ENCODE assay signal across 20 cellular contexts in the genomic region with DNA sequence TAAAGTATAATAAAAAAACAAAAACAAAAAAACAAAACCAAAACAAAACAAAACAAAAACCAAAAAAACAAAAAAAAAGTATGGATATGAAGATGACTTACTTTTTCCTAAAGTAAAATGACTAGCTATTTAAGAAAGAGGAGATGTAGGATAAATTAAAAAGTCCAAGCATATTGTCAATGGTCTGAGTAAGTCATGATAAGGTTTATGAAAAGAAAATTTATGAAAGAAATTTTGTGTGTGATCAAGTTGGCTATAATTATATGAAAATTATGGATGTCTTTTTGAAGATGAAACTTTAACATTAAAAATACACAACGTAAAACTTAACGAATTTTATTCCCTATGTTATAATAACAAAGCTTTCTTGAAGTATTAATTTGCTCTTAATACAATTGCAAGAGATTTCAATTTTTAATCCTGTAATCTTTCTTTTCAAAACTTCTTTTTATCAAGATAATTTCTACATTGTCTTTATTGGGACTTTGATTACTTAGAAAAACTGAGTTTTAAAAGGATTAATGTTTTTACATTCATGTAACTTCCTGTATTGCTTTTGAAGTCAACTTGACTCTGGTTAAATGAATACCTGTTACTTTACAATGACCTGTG.
DNase-seq lines count a peak whose midpoint lies in the region; ATAC-seq, FAIRE-seq and TF ChIP-seq lines count a peak whose summit lies in the region.
"Had no signal": no experiment of that assay in that cellular context is flagged by ENCODE, and none has a peak within 500 bp of the region (broad histone marks: within the 10 kb centered on the region; RNA-seq: fewer than 3 reads in every experiment).

No MANE protein-coding gene starts in this region.

- no peaks in the 10 kb centered on the region; the same call in 2 of the 3 replicates for H3K4me1 ChIP-seq in A549
- no peaks in the 10 kb centered on the region for H3K4me1 ChIP-seq in OCI-LY7 (ENCODE audit: insufficient read depth, low read length, poor library complexity, severe bottlenecking)
- no peaks in the 10 kb centered on the region for H3K4me1 ChIP-seq in endodermal cell (ENCODE audit: control insufficient read depth, insufficient read depth, low read length)

- DNase-seq in A549 (ENCODE audit: low read depth in 1 of 2, low spot score in 1 of 2) (peak in 1 of 2 experiments; percentile 13), OCI-LY7 (ENCODE audit: low spot score) (peak; percentile 1), endodermal cell (no peak), GM10266 (ENCODE audit: extremely low spot score) (no peak)
- DNase-seq in activated naive CD4-positive, alpha-beta T cell treated with anti-CD3 and anti-CD28 coated beads, Interleukin-2, amount 50 U/mL, for 16 hours: no peak
- DNase-seq: ACHN, AML-193, COR-L47, GM23248, Kasumi-1, NCI-H1930, NCI-H510A treated with DMSO at 0.1 percent for 48 hours, Peyer's patch, SHP77 had no signal

- H3K36me3 Mint-ChIP-seq in endodermal cell (ENCODE audit: low read depth): peaks cover 10% of the 10 kb centered on the region

- no peak for TF ChIP-seq POLR2A in A549 (IDR thresholded peaks at IDR 0.05; ENCODE audit: low read length)

- no TSS peak for BruUV-seq in OCI-LY7 (replicated peaks; lab: Mats Ljungman, UMichigan)

- H3K4me3 ChIP-seq in A549 (no peak overlapping the region), OCI-LY7 (ENCODE audit: low read depth, low read length, poor library complexity, severe bottlenecking) (no peak overlapping the region), endodermal cell (ENCODE audit: low read length) (peak overlapping the region; percentile 65)
- H3K4me3 ChIP-seq: GM12878, GM23248, Peyer's patch had no signal

- CTCF ChIA-PET in A549 (lab: Yijun Ruan, JAX) (interaction anchor here (0.6 kb wide), 1 partner anchor 1205 kb away, joined by 3 read pairs; no protein-coding TSS in a partner anchor), OCI-LY7 (lab: Charles Lee; ENCODE audit: unreplicated experiment) (no interaction called here)

- TF ChIP-seq RAD21 in A549 (conservative IDR thresholded peaks at IDR 0.05 in 1 of 2, IDR thresholded peaks at IDR 0.05 in 1 of 2): no peak

- ATAC-seq in A549: no peak
- no peak for ATAC-seq in HG03460 (IDR thresholded peaks at IDR 0.05; ENCODE audit: unreplicated experiment)
- ATAC-seq: GM12878, SK-N-SH treated with all-trans-retinoic acid at 6 μM for 48 hours had no signal

- H3K27ac ChIP-seq in A549 (no peak overlapping the region), OCI-LY7 (ENCODE audit: low read depth, low read length, poor library complexity, severe bottlenecking) (no peak overlapping the region), endodermal cell (ENCODE audit: low read depth, low read length) (no peak overlapping the region)
- H3K27ac ChIP-seq: GM23248, Peyer's patch had no signal

- H4K20me1 ChIP-seq in OCI-LY7 (ENCODE audit: insufficient read depth, low read length): no peaks in the 10 kb centered on the region

- TF ChIP-seq EP300 in A549 (IDR thresholded peaks at IDR 0.05): no peak

- no peak for TF ChIP-seq CTCF in A549 (IDR thresholded peaks at IDR 0.05)
- no peak for TF ChIP-seq CTCF in OCI-LY7 (conservative IDR thresholded peaks at IDR 0.05; ENCODE audit: low read length)
- no peak for TF ChIP-seq CTCF in endodermal cell (conservative IDR thresholded peaks at IDR 0.05)
- TF ChIP-seq CTCF in GM10266 (IDR thresholded peaks at IDR 0.05; ENCODE audit: control insufficient read depth, insufficient read depth, low read depth, missing control alignments): no peak

- no peaks in the 10 kb centered on the region for H3K79me2 ChIP-seq in OCI-LY7 (ENCODE audit: insufficient read depth, low read depth, low read length)

- no peaks in the 10 kb centered on the region for H3K36me3 ChIP-seq in OCI-LY7 (ENCODE audit: insufficient read depth, low read length)
- H3K36me3 ChIP-seq in endodermal cell (ENCODE audit: control insufficient read depth, insufficient read depth, low read length): no peaks in the 10 kb centered on the region
- H3K36me3 ChIP-seq: Peyer's patch had no signal

- peaks cover 44% of the 10 kb centered on the region for H3K9me3 ChIP-seq in A549
- peaks cover 18% of the 10 kb centered on the region; the same call in 1 of the 2 replicates for H3K9me3 ChIP-seq in OCI-LY7 (ENCODE audit: low read length)
- H3K9me3 ChIP-seq in endodermal cell (ENCODE audit: control insufficient read depth, low read length): peaks cover 61% of the 10 kb centered on the region
- H3K9me3 ChIP-seq: Peyer's patch had no signal

- no peak for FAIRE-seq in A549 (lab: Jason Lieb, UNC)
- FAIRE-seq in G401.6 (lab: Jason Lieb, UNC): peak; percentile 11
- FAIRE-seq: GM12878, GM18507 had no signal

- POLR2A ChIA-PET in A549 (lab: Yijun Ruan, JAX): no interaction called here
- POLR2A ChIA-PET in OCI-LY7 (lab: Charles Lee): no interaction called here

- H3K4me2 ChIP-seq in A549 (no peak overlapping the region), OCI-LY7 (ENCODE audit: low read length) (no peak overlapping the region)

- intact Hi-C loops in OCI-LY7 (cut with micrococcal nuclease; ENCODE audit: unreplicated experiment): no loop called here

- H3K27me3 Mint-ChIP-seq in endodermal cell (ENCODE audit: insufficient read depth): no peaks in the 10 kb centered on the region

- no peak overlapping the region for H3K27ac Mint-ChIP-seq in endodermal cell

- no peaks in the 10 kb centered on the region for H3K9me2 ChIP-seq in OCI-LY7 (ENCODE audit: insufficient read depth, low read length)

- H3K4me3 Mint-ChIP-seq in endodermal cell: no peak overlapping the region
- H3K4me3 Mint-ChIP-seq: CD14-positive monocyte had no signal

- H3K27me3 ChIP-seq in endodermal cell (ENCODE audit: control insufficient read depth, insufficient read depth, low read length, poor library complexity, severe bottlenecking): no peaks in the 10 kb centered on the region
- H3K27me3 ChIP-seq: Peyer's patch had no signal

- no peak overlapping the region for H2AFZ ChIP-seq in OCI-LY7 (ENCODE audit: low read length)
- H2AFZ ChIP-seq: GM23248 had no signal

- no peak overlapping the region for H3K9ac ChIP-seq in endodermal cell (ENCODE audit: extremely low read depth, low read length, poor library complexity, severe bottlenecking)
- H3K9ac ChIP-seq: GM23248 had no signal

- WGBS in A549 (ENCODE audit: missing lambda C conversion rate): 0% methylated on average over 2 of the region's 2 CpGs
- no CpG with 5 or more reads among the region's 2 CpGs for WGBS in endodermal cell (ENCODE audit: insufficient coverage in 1 of 2, insufficient read length in 1 of 2), 2 experiments

- H3K9me3 Mint-ChIP-seq in endodermal cell: peaks cover 58% of the 10 kb centered on the region

- H3K4me1 Mint-ChIP-seq in endodermal cell: no peaks in the 10 kb centered on the region

TF ChIP-seq in A549, 52 proteins besides CTCF, POLR2A, EP300 and RAD21:
- TF ChIP-seq CBX2 (IDR thresholded peaks at IDR 0.05; ENCODE audit: borderline replicate concordance, low read depth) (no peak), BHLHE40 (IDR thresholded peaks at IDR 0.05; ENCODE audit: low read depth, low read length) (no peak), ZFP36 (IDR thresholded peaks at IDR 0.05; ENCODE audit: borderline replicate concordance, partially characterized antibody) (peak; percentile 89), MYC (IDR thresholded peaks at IDR 0.05; ENCODE audit: borderline replicate concordance, low read length) (no peak)
- TF ChIP-seq, protein P1, sequence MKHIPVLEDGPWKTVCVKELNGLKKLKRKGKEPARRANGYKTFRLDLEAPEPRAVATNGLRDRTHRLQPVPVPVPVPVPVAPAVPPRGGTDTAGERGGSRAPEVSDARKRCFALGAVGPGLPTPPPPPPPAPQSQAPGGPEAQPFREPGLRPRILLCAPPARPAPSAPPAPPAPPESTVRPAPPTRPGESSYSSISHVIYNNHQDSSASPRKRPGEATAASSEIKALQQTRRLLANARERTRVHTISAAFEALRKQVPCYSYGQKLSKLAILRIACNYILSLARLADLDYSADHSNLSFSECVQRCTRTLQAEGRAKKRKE (CRISPR knock-in tag; IDR thresholded peaks at IDR 0.05; ENCODE audit: low read depth): no peak
